Comparison of ENCODE assay signal across 16 cellular contexts in the genomic region with DNA sequence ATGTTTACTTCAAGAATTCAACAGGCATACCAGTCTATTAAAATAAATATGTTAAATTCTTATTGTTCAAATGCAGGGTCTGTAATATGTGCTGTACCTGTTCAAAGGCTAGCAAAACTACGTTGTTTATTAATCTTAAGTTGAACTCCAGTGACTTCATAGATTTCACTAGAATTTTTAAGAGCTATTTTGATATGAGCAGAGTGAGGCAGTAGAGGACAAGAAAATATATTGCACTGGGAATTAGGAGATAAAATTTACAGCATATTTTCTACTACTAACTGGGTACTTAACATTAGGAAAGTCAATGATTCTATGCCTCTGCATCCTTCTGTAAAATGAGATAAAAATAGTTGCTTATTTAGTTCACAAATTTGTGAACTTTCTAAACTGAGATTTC.
"Had no signal": no experiment of that assay in that cellular context is flagged by ENCODE, and none has a peak within 500 bp of the region (broad histone marks: within the 10 kb centered on the region; RNA-seq: fewer than 3 reads in every experiment).

No MANE protein-coding gene starts in this region.

- H3K4me3 ChIP-seq: coronary artery, heart left ventricle, mucosa of descending colon, pancreas, tibial artery, upper lobe of left lung, vagina had no signal

- H3K4me1 ChIP-seq: pancreas, upper lobe of left lung, vagina had no signal

- DNase-seq: cerebellar nuclear complex; effector CD4-positive, alpha-beta T cell; foreskin melanocyte; heart left ventricle; hypothalamus; kidney glomerular epithelial cell; mucosa of descending colon; natural killer cell; pancreas; right cardiac atrium; stimulated activated CD4-positive, alpha-beta T cell treated with anti-CD3 and anti-CD28 coated beads, Interleukin-4, amount 100 ng/mL, for 1 hour; stimulated activated CD8-positive, alpha-beta memory T cell treated with anti-CD3 and anti-CD28 coated beads, Interleukin-4, amount 100 ng/mL, for 48 hours; tibial artery; upper lobe of left lung had no signal

- H3K36me3 ChIP-seq: heart left ventricle, pancreas, tibial artery, upper lobe of left lung, vagina had no signal

- H3K27me3 ChIP-seq: heart left ventricle, pancreas, tibial artery, upper lobe of left lung, vagina had no signal

- H3K9me3 ChIP-seq: heart left ventricle, mucosa of descending colon, pancreas, tibial artery, upper lobe of left lung, vagina had no signal

- H3K27ac ChIP-seq: coronary artery, heart left ventricle, pancreas, tibial artery, upper lobe of left lung, vagina had no signal
